Comparison of ENCODE assay signal across 4 cellular contexts in the genomic region with DNA sequence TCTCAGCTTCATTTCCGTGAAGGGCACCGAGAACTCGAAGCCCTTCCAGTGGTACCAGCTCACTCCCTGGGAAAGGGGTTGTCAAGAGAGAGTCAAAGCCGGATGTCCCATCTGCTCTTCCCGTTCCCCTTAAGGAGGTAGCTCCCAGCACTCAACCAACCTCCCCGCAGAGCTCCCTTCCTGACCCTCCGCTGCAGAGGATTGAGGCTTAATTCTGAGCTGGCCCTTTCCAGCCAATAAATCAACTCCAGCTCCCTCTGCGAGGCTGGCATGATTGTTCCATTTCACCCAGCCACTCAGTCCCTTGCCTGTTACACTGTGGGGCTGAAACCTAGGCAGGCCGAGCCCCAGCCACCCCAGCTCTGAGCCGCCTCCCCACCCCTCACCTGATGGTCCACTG. TPM values are rescaled to one million over a fixed set of nuclear protein-coding genes. Genes with fewer than 3 reads are reported as not detected.
"Had no signal": no experiment of that assay in that cellular context is flagged by ENCODE, and none has a peak within 500 bp of the region (broad histone marks: within the 10 kb centered on the region; RNA-seq: fewer than 3 reads in every experiment).

No MANE protein-coding gene starts in this region.

RNA-seq across cellular contexts. Expression of a gene that starts 3.2 kb away (rescaled TPM):
- total RNA-seq: GM23248, H7, HT-29, IMR-90 had no signal
- polyA plus RNA-seq: GM23248 had no signal
